ENCODE assay signal across 36 cellular contexts in genomic region chr3:33642806-33643205, GRCh38.
"Had no signal": no experiment of that assay in that cellular context is flagged by ENCODE, and none has a peak within 500 bp of the region (broad histone marks: within the 10 kb centered on the region; RNA-seq: fewer than 3 reads in every experiment).

No MANE protein-coding gene starts in this region.

- H3K4me3 ChIP-seq: cardiac muscle cell, Peyer's patch, SJSA1 had no signal

- H3K36me3 ChIP-seq: SJSA1 had no signal

- H3K27ac ChIP-seq: cardiac muscle cell, Peyer's patch, SJSA1, VCaP had no signal

- H3K4me1 ChIP-seq: Peyer's patch, SJSA1 had no signal

- DNase-seq: activated B cell treated with CpG ODN at 0.5 μM for 24 hours; activated CD4-positive, alpha-beta memory T cell treated with anti-CD3 and anti-CD28 coated beads for 36 hours; activated CD4-positive, alpha-beta T cell treated with anti-CD3 and anti-CD28 coated beads for 4 hours; activated CD4-positive, alpha-beta T cell treated with anti-CD3 and anti-CD28 coated beads, Interleukin-2, amount 50 U/mL, for 1 hour; activated CD4-positive, CD25-positive, alpha-beta regulatory T cell treated with anti-CD3 and anti-CD28 coated beads, Interleukin-2, amount 50 U/mL, for 72 hours; activated CD8-positive, alpha-beta memory T cell treated with anti-CD3 and anti-CD28 coated beads, Interleukin-2, amount 50 U/mL, for 4 hours; activated gamma-delta T cell treated with Interleukin-2 at 50 U/mL for 16 hours; activated naive CD4-positive, alpha-beta T cell treated with anti-CD3 and anti-CD28 coated beads for 36 hours; activated T-cell treated with anti-CD3 and anti-CD28 coated beads for 4 hours; activated T-cell treated with anti-CD3 and anti-CD28 coated beads, Interleukin-2, amount 50 U/mL, for 4 hours; amniotic stem cell; aorta; NCI-H1092 treated with DMSO at 0.1 percent for 48 hours; NCI-H1417; NCI-H146; NCI-H187 treated with DMSO at 0.1 percent for 48 hours; NCI-H2081; NCI-H2171 treated with DMSO at 0.1 percent for 48 hours; NCI-H2227 treated with DMSO at 0.1 percent for 48 hours; NCI-H446; NCI-H510A treated with DMSO at 0.1 percent for 48 hours; NCI-H526 treated with DMSO at 0.1 percent for 48 hours; NCI-H82; NK-92 treated with Interleukin-12 subunit alpha and Interleukin-12 subunit beta, amount 100 ng/mL, for 24 hours; PC-3; Peyer's patch; RPMI8226; SHP77 treated with DMSO at 0.1 percent for 48 hours; T-cell; T-helper 9 cell had no signal

- H3K9me3 ChIP-seq: Peyer's patch, SJSA1 had no signal

- H3K27ac Mint-ChIP-seq: activated B cell treated with CpG ODN at 0.5 μM for 24 hours; activated CD4-positive, alpha-beta memory T cell treated with anti-CD3 and anti-CD28 coated beads for 36 hours; activated naive CD4-positive, alpha-beta T cell treated with anti-CD3 and anti-CD28 coated beads for 36 hours; activated naive CD4-positive, alpha-beta T cell treated with anti-CD3 and anti-CD28 coated beads, Interleukin-2, amount 50 U/mL, for 72 hours; activated T-helper 1 cell treated with anti-CD3 and anti-CD28 coated beads, Interleukin-12 subunit alpha, Interleukin-12 subunit beta, Interleukin-2, Interleukin-4 antibody, amounts not matched to agents 30 ng/mL and 10 ng/mL and 1 ng/mL, durations not matched to agents 14 hours and 24 hours and 36 hours; T-cell had no signal

- H3K27me3 ChIP-seq: cardiac muscle cell, Peyer's patch, SJSA1 had no signal

- H3K36me3 Mint-ChIP-seq: activated naive CD4-positive, alpha-beta T cell treated with anti-CD3 and anti-CD28 coated beads, Interleukin-2, amount 50 U/mL, for 72 hours had no signal

- H3K4me3 Mint-ChIP-seq: activated B cell treated with CpG ODN at 0.5 μM for 24 hours; activated CD4-positive, alpha-beta memory T cell treated with anti-CD3 and anti-CD28 coated beads for 36 hours; activated naive CD4-positive, alpha-beta T cell treated with anti-CD3 and anti-CD28 coated beads for 36 hours; activated T-cell treated with anti-CD3 and anti-CD28 coated beads, Interleukin-2, amount 50 U/mL, for 4 hours; activated T-helper 1 cell treated with anti-CD3 and anti-CD28 coated beads, Interleukin-12 subunit alpha, Interleukin-12 subunit beta, Interleukin-2, Interleukin-4 antibody, amounts not matched to agents 30 ng/mL and 10 ng/mL and 1 ng/mL, durations not matched to agents 14 hours and 24 hours and 36 hours; T-cell had no signal

- ATAC-seq: activated naive CD4-positive, alpha-beta T cell treated with anti-CD3 and anti-CD28 coated beads, Interleukin-2, amount 50 U/mL, for 72 hours; activated T-cell treated with anti-CD3 and anti-CD28 coated beads, Interleukin-2, amount 50 U/mL, for 4 hours; PC-3; SK-N-SH treated with all-trans-retinoic acid at 6 μM for 48 hours; T-cell had no signal

- H3K9me3 Mint-ChIP-seq: activated B cell treated with CpG ODN at 0.5 μM for 24 hours; activated CD4-positive, alpha-beta memory T cell treated with anti-CD3 and anti-CD28 coated beads for 36 hours; activated naive CD4-positive, alpha-beta T cell treated with anti-CD3 and anti-CD28 coated beads for 36 hours; activated naive CD4-positive, alpha-beta T cell treated with anti-CD3 and anti-CD28 coated beads, Interleukin-2, amount 50 U/mL, for 72 hours; activated T-cell treated with anti-CD3 and anti-CD28 coated beads, Interleukin-2, amount 50 U/mL, for 4 hours; activated T-helper 1 cell treated with anti-CD3 and anti-CD28 coated beads, Interleukin-12 subunit alpha, Interleukin-12 subunit beta, Interleukin-2, Interleukin-4 antibody, amounts not matched to agents 30 ng/mL and 10 ng/mL and 1 ng/mL, durations not matched to agents 14 hours and 24 hours and 36 hours; T-cell had no signal

- H3K27me3 Mint-ChIP-seq: activated B cell treated with CpG ODN at 0.5 μM for 24 hours; activated CD4-positive, alpha-beta memory T cell treated with anti-CD3 and anti-CD28 coated beads for 36 hours; T-cell had no signal
